In the genomic region with DNA sequence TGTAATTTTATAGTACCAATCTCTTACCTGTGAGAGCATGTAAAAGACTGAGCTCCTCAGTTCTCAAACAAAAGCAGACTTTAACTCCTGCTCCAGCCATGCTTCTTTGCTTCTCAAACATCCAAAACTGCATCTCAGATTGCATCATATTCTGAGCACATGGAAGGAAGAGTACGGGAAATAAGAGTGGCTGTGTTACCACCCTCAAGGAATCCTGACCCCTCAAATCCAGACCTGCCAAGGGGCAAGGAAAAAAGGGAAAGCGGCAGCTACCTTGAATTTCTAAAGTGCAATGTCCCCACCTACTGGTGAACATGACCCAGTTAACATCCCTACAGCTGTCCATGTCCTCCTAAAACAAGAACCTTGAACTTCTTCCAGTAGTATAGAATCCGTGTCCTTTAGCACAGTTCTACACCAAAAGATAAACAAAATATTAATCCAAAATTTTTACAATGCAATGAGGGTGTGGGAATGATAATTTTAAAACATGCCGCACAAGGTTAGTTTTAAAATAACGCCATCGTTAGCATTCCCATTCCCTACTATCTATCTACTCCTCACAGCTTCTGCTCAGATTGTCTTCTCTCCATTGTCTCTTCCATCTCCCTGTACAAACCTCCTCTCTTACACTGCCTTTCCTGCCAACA, we compare ENCODE assay signal across 8 cellular contexts. TPM values are rescaled to one million over a fixed set of nuclear protein-coding genes. Genes with fewer than 3 reads are reported as not detected.
DNase-seq lines count a peak whose midpoint lies in the region; ATAC-seq, FAIRE-seq and TF ChIP-seq lines count a peak whose summit lies in the region.

No MANE protein-coding gene starts in this region.

- DNase-seq in Right ventricle myocardium inferior (ENCODE audit: missing footprints) (no peak), cardiac septum (ENCODE audit: low spot score) (no peak), NCI-H1048 (lab: John Stamatoyannopoulos, UW) (peak; percentile 17), epithelial cell of proximal tubule (ENCODE audit: low read depth) (peak; percentile 22), mucosa of descending colon (peak in 1 of 3 donors; percentile 36), aorta (no peak), middle frontal gyrus (ENCODE audit: extremely low spot score, low spot score) (no peak)

- ATAC-seq in Right ventricle myocardium inferior (peak; percentile 68), mucosa of descending colon (peak; percentile 83), aorta (ENCODE audit: low FRiP score) (peak; percentile 78)

- H3K27me3 ChIP-seq in aorta (ENCODE audit: control insufficient read depth in 1 of 2, insufficient read depth in 2 of 2, low read length in 1 of 2): no peaks in the 10 kb centered on the region

- H3K4me1 ChIP-seq in mucosa of descending colon (ENCODE audit: low read depth): no peaks in the 10 kb centered on the region
- no peaks in the 10 kb centered on the region for H3K4me1 ChIP-seq in aorta (ENCODE audit: control insufficient read depth in 1 of 2, insufficient read depth in 2 of 2, low read length in 2 of 2)

- 18 to 23% methylated on average over 6 of the region's 6 CpGs for WGBS in aorta, 2 donors

- no peak overlapping the region for H3K4me3 ChIP-seq in epithelial cell of proximal tubule (ENCODE audit: low read depth, low read length)
- H3K4me3 ChIP-seq in mucosa of descending colon: no peak overlapping the region
- no peak overlapping the region for H3K4me3 ChIP-seq in aorta (ENCODE audit: low read length in 2 of 2)

- peak; percentile 80 for TF ChIP-seq CTCF in epithelial cell of proximal tubule (conservative IDR thresholded peaks at IDR 0.05; ENCODE audit: low read depth, low read length)
- TF ChIP-seq CTCF in mucosa of descending colon (IDR thresholded peaks at IDR 0.05): peak; percentile 25

- no peak overlapping the region for H3K27ac ChIP-seq in aorta (ENCODE audit: low read depth in 1 of 2, low read length in 2 of 2)

- H3K36me3 ChIP-seq in mucosa of descending colon (ENCODE audit: low read depth) (no peaks in the 10 kb centered on the region), aorta (ENCODE audit: control insufficient read depth in 1 of 2, insufficient read depth in 2 of 2, low read length in 1 of 2) (no peaks in the 10 kb centered on the region)

- H3K9me3 ChIP-seq in mucosa of descending colon: no peaks in the 10 kb centered on the region
- no peaks in the 10 kb centered on the region for H3K9me3 ChIP-seq in aorta (ENCODE audit: control insufficient read depth, low read length)

- intact Hi-C loops in Right ventricle myocardium inferior (cut with DNase I): loop anchor here (1.0 kb wide), 2 partner anchors 268 to 287 kb away; no protein-coding TSS in a partner anchor
- intact Hi-C loops in cardiac septum (cut with DNase I): loop anchor here (2.0 kb wide), 1 partner anchor 288 kb away; no protein-coding TSS in a partner anchor
- intact Hi-C loops in mucosa of descending colon (cut with DNase I, micrococcal nuclease): loop anchor here (5.0 kb wide), 2 partner anchors 268 to 283 kb away; no protein-coding TSS in a partner anchor
- intact Hi-C loops in aorta (cut with DNase I): loop anchor here (5.0 kb wide), 3 partner anchors 268 to 288 kb away; no protein-coding TSS in a partner anchor

- peak; percentile 72 for FAIRE-seq in TTC549 (lab: Jason Lieb, UNC)

RNA-seq across cellular contexts. Expression of gene HLA-DQB1, which starts 34.1 kb away (rescaled TPM):
- total RNA-seq in Right ventricle myocardium inferior (3.9 TPM), cardiac septum (3.7 TPM), epithelial cell of proximal tubule (0.51 and 0.58 TPM in 2 replicates), mucosa of descending colon (10 to 100 TPM in 2 of 3 donors, 1 to 10 TPM in 1; 4.7 to 18.6 (median 14.9) TPM), aorta (10 to 100 TPM; 35.9 to 43.4 TPM)
- polyA plus RNA-seq in aorta: 10 to 100 TPM; 10.8 to 28.5 TPM

RNA-seq across cellular contexts. Expression of gene HLA-DQA2, which starts 40.7 kb away (rescaled TPM):
- 2.7 TPM for total RNA-seq in Right ventricle myocardium inferior
- total RNA-seq in cardiac septum: 2.8 TPM
- not detected in 2 replicates for total RNA-seq in epithelial cell of proximal tubule
- total RNA-seq in mucosa of descending colon: 1 to 10 TPM in 1 of 3 donors, not detected in 2; 1.6 TPM
- total RNA-seq in aorta: 10 to 100 TPM in 1 of 2 donors, 1 to 10 TPM in 1; 2.2 to 18.5 TPM
- not detected for polyA plus RNA-seq in aorta

Comparison
In these comparisons a context has a peak if more than half of its experiments do, and no peak if none do; other contexts are left out.
1. DNase-seq: peak in NCI-H1048 (single experiment) and epithelial cell of proximal tubule (single experiment); none in Right ventricle myocardium inferior (single experiment), cardiac septum (single experiment), aorta (0 of 2) and middle frontal gyrus (single experiment).
2. Peak in every context shown above with its lines, with median percentiles within 50 percentile points of each other: ATAC-seq.